In the genomic region with DNA sequence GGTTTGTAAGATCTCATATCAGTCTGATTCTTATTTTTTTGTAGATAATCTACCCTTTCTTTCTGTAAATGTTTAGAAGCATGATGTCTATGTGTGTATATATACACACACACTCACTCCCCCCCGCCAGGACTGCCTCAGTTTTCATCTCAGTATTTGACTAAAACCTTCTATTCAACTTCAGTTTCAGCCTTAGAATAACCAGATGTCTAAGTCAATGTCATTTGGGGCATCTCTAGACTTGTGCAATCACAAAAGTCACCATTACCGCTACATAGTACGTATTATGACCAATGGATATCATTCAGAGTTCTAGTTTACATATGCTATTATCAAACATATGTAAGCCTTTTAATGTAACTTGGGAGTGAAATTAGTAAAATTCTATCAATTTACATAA, we compare ENCODE assay signal across 2 cellular contexts.
TF ChIP-seq lines count a peak whose summit lies in the region.

No MANE protein-coding gene starts in this region.

TF ChIP-seq in HCT116, 20 proteins besides CTCF, POLR2A, EP300 and RAD21 (continued from another document):
- TF ChIP-seq, protein P1, sequence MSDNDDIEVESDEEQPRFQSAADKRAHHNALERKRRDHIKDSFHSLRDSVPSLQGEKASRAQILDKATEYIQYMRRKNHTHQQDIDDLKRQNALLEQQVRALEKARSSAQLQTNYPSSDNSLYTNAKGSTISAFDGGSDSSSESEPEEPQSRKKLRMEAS (IDR thresholded peaks at IDR 0.05), result no peak
- TF ChIP-seq CBX3 (IDR thresholded peaks at IDR 0.05; ENCODE audit: low read depth) (no peak), EZH2phosphoT487 (IDR thresholded peaks at IDR 0.05; ENCODE audit: borderline replicate concordance) (no peak), FOSL1 (IDR thresholded peaks at IDR 0.05; ENCODE audit: low read depth) (no peak), ELF1 (IDR thresholded peaks at IDR 0.05; ENCODE audit: borderline replicate concordance, low read depth) (no peak), EGR1 (IDR thresholded peaks at IDR 0.05; ENCODE audit: low read depth) (no peak)
- TF ChIP-seq, protein P2, sequence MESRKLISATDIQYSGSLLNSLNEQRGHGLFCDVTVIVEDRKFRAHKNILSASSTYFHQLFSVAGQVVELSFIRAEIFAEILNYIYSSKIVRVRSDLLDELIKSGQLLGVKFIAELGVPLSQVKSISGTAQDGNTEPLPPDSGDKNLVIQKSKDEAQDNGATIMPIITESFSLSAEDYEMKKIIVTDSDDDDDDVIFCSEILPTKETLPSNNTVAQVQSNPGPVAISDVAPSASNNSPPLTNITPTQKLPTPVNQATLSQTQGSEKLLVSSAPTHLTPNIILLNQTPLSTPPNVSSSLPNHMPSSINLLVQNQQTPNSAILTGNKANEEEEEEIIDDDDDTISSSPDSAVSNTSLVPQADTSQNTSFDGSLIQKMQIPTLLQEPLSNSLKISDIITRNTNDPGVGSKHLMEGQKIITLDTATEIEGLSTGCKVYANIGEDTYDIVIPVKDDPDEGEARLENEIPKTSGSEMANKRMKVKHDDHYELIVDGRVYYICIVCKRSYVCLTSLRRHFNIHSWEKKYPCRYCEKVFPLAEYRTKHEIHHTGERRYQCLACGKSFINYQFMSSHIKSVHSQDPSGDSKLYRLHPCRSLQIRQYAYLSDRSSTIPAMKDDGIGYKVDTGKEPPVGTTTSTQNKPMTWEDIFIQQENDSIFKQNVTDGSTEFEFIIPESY (IDR thresholded peaks at IDR 0.05; ENCODE audit: extremely low read depth, insufficient replicate concordance, low read length), result no peak
TF ChIP-seq in HCT116: peak in this region for 0.

TF ChIP-seq in WTC11, 78 proteins besides CTCF, POLR2A, EP300 and RAD21 (continued from another document):
- TF ChIP-seq, protein P3, sequence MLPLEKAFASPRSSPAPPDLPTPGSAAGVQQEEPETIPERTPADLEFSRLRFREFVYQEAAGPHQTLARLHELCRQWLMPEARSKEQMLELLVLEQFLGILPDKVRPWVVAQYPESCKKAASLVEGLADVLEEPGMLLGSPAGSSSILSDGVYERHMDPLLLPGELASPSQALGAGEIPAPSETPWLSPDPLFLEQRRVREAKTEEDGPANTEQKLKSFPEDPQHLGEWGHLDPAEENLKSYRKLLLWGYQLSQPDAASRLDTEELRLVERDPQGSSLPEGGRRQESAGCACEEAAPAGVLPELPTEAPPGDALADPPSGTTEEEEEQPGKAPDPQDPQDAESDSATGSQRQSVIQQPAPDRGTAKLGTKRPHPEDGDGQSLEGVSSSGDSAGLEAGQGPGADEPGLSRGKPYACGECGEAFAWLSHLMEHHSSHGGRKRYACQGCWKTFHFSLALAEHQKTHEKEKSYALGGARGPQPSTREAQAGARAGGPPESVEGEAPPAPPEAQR (CRISPR knock-in tag; IDR thresholded peaks at IDR 0.05), result no peak
- TF ChIP-seq, protein P4, sequence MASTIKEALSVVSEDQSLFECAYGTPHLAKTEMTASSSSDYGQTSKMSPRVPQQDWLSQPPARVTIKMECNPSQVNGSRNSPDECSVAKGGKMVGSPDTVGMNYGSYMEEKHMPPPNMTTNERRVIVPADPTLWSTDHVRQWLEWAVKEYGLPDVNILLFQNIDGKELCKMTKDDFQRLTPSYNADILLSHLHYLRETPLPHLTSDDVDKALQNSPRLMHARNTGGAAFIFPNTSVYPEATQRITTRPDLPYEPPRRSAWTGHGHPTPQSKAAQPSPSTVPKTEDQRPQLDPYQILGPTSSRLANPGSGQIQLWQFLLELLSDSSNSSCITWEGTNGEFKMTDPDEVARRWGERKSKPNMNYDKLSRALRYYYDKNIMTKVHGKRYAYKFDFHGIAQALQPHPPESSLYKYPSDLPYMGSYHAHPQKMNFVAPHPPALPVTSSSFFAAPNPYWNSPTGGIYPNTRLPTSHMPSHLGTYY (CRISPR knock-in tag; IDR thresholded peaks at IDR 0.05), result no peak
- TF ChIP-seq ZNF671 (CRISPR knock-in tag; IDR thresholded peaks at IDR 0.05) (no peak), NR1H2 (CRISPR knock-in tag; IDR thresholded peaks at IDR 0.05) (no peak)
